9 cellular contexts compared by ENCODE assay signal in genomic region chr6:22071655-22072054, GRCh38.
DNase-seq lines count a peak whose midpoint lies in the region; ATAC-seq, FAIRE-seq and TF ChIP-seq lines count a peak whose summit lies in the region.
"Had no signal": no experiment of that assay in that cellular context is flagged by ENCODE, and none has a peak within 500 bp of the region (broad histone marks: within the 10 kb centered on the region; RNA-seq: fewer than 3 reads in every experiment).

No MANE protein-coding gene starts in this region.

- no peak overlapping the region for H3K27ac ChIP-seq in colonic mucosa
- H3K27ac ChIP-seq in spleen: peak overlapping the region in 6 of 8 donors; percentile 39 to 52 (median 50)

- H3K4me3 ChIP-seq in colonic mucosa (no peak overlapping the region), spleen (peak overlapping the region in 1 of 8 donors; percentile 0)

- DNase-seq in HCEC 1CT: peak; percentile 3
- DNase-seq in colonic mucosa: peak; percentile 20
- DNase-seq in left colon: peak; percentile 9 to 33
- no peak for DNase-seq in spleen
- no peak for DNase-seq in GM12891 (ENCODE audit: insufficient read length, low spot score)
- DNase-seq in activated CD8-positive, alpha-beta memory T cell treated with anti-CD3 and anti-CD28 coated beads for 24 hours: no peak
- DNase-seq in glomerular visceral epithelial cell (ENCODE audit: extremely low spot score): no peak
- DNase-seq: activated CD4-positive, alpha-beta T cell treated with anti-CD3 and anti-CD28 coated beads, Interleukin-2, amount 50 U/mL, for 1 hour had no signal

- intact Hi-C loops in colonic mucosa (cut with DNase I): no loop called here
- intact Hi-C loops in left colon (cut with DNase I, micrococcal nuclease): no loop called here
- intact Hi-C loops in spleen (cut with DNase I; ENCODE audit: low total_unique reads): no loop called here

- 19 to 35% (median 27%) methylated on average over 6 of the region's 6 CpGs for WGBS in spleen, 5 donors

- ATAC-seq in left colon: no peak
- ATAC-seq in GM19035 (IDR thresholded peaks at IDR 0.05; ENCODE audit: unreplicated experiment): no peak

- TF ChIP-seq CTCF in colonic mucosa (IDR thresholded peaks at IDR 0.05): no peak
- no peak for TF ChIP-seq CTCF in spleen (IDR thresholded peaks at IDR 0.05 in 8 of 11, conservative IDR thresholded peaks at IDR 0.05 in 3 of 11)

- H3K36me3 ChIP-seq in colonic mucosa: no peaks in the 10 kb centered on the region
- H3K36me3 ChIP-seq in spleen: no peaks in the 10 kb centered on the region

- TF ChIP-seq POLR2A in spleen (IDR thresholded peaks at IDR 0.05) (no peak), GM12891 (IDR thresholded peaks at IDR 0.05; ENCODE audit: low read depth, low read length) (no peak)

- H3K27me3 ChIP-seq in colonic mucosa (no peaks in the 10 kb centered on the region), spleen (replicated peaks in 1 of 7) (no peaks in the 10 kb centered on the region)

- no peak for FAIRE-seq in GM12891 (lab: Jason Lieb, UNC)

- H3K9me3 ChIP-seq in colonic mucosa (no peaks in the 10 kb centered on the region), spleen (no peaks in the 10 kb centered on the region)

- no peaks in the 10 kb centered on the region for H3K4me1 ChIP-seq in colonic mucosa
- peaks cover 0 to 24% (median 6%) of the 10 kb centered on the region in 6 donors for H3K4me1 ChIP-seq in spleen

- no peak overlapping the region for H3K9ac ChIP-seq in colonic mucosa (ENCODE audit: low read depth in 2 of 2, low read length in 2 of 2)

TF ChIP-seq in GM12891, 5 proteins besides CTCF, POLR2A, EP300 and RAD21:
- TF ChIP-seq POLR2AphosphoS5 (IDR thresholded peaks at IDR 0.05; ENCODE audit: low read depth, low read length) (no peak), POU2F2 (IDR thresholded peaks at IDR 0.05; ENCODE audit: low read depth, low read length) (no peak), SPI1 (IDR thresholded peaks at IDR 0.05; ENCODE audit: low read depth, low read length) (no peak), TAF1 (IDR thresholded peaks at IDR 0.05; ENCODE audit: low read depth, low read length) (no peak), PAX5 (IDR thresholded peaks at IDR 0.05; ENCODE audit: insufficient read depth, low read length, severe bottlenecking) (no peak)

Comparison
In these comparisons a context has a peak if more than half of its experiments do, and no peak if none do; other contexts are left out.
1. DNase-seq: peak in HCEC 1CT (single experiment), colonic mucosa (single experiment) and left colon (2 of 2); none in spleen (single experiment), GM12891 (single experiment), activated CD8-positive, alpha-beta memory T cell treated with anti-CD3 and anti-CD28 coated beads for 24 hours (single experiment) and glomerular visceral epithelial cell (single experiment).